ENCODE assay signal across 9 cellular contexts in the genomic region with DNA sequence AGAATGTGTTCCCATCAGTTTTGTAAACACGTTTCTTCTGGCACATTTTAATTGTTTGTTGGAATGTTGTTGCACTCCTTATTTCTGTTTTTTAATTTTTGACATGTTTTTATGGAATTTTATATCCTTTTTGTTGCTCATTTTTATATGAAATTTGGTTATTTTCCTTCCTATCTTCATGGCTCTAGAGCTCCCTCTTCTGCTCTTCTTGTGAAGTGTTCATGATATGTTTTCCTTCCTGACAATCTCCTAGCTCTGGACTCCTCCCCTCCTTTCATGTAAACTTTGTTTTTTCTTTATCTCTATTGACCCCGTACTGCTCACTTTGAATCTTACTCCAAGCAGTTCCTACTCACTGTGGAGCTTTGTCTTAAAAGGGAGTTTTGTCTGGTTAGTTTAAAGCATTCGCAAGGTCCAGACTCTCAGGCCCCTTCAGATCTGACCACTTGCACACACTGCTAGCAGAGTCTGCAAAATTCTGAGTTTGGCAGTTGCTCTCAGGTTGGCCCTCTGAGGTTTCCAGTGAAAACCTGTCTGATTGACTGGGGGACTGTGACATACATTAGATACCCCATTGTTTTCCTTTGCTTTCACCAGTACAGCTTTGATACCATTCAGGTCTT.
A peak's percentile ranks its signal among the peaks of the same experiment; 100 is the strongest.
DNase-seq lines count a peak whose midpoint lies in the region; ATAC-seq lines count a peak whose summit lies in the region.
"Had no signal": no experiment of that assay in that cellular context is flagged by ENCODE, and none has a peak within 500 bp of the region (broad histone marks: within the 10 kb centered on the region; RNA-seq: fewer than 3 reads in every experiment).

No MANE protein-coding gene starts in this region.

- no peaks in the 10 kb centered on the region for H3K9me3 ChIP-seq in SK-N-MC (ENCODE audit: low read depth, low read length)
- H3K9me3 ChIP-seq in CD4-positive, alpha-beta memory T cell (ENCODE audit: control insufficient read depth in 1 of 2, low read length in 2 of 2) = no peaks in the 10 kb centered on the region
- H3K9me3 ChIP-seq: SJSA1 had no signal

- POLR2A ChIA-PET in CD4-positive, alpha-beta memory T cell (lab: Charles Lee; ENCODE audit: partially characterized antibody) = no interaction called here

- ATAC-seq in HG02973 (IDR thresholded peaks at IDR 0.05; ENCODE audit: unreplicated experiment) = peak; percentile 61

- no peaks in the 10 kb centered on the region for H3K27me3 ChIP-seq in CD4-positive, alpha-beta memory T cell (ENCODE audit: insufficient read depth, low read length)

- H3K4me1 ChIP-seq in CD4-positive, alpha-beta memory T cell (ENCODE audit: insufficient read depth, low read length) = no peaks in the 10 kb centered on the region
- H3K4me1 ChIP-seq: SJSA1 had no signal

- H3K36me3 ChIP-seq in SK-N-MC (ENCODE audit: insufficient read depth, low read length) = no peaks in the 10 kb centered on the region
- no peaks in the 10 kb centered on the region for H3K36me3 ChIP-seq in CD4-positive, alpha-beta memory T cell (ENCODE audit: insufficient read depth, low read length)
- H3K36me3 ChIP-seq: SJSA1 had no signal

- peaks cover 0 to 1% (median 0%) of the 10 kb centered on the region in 4 donors for H3K4me1 Mint-ChIP-seq in CD4-positive, alpha-beta memory T cell

- intact Hi-C loops in CD4-positive, alpha-beta memory T cell (cut with micrococcal nuclease) = no loop called here

- CTCF ChIA-PET in CD4-positive, alpha-beta memory T cell (lab: Charles Lee; ENCODE audit: partially characterized antibody) = interaction anchor here (1.0 to 1.1 kb wide), 2 partner anchors 9 to 29 kb away, joined by 3 read pairs; no protein-coding TSS in a partner anchor

- peaks cover 0 to 2% (median 0%) of the 10 kb centered on the region in 8 donors for H3K9me3 Mint-ChIP-seq in CD4-positive, alpha-beta memory T cell

- H3K36me3 Mint-ChIP-seq in CD4-positive, alpha-beta memory T cell = no peaks in the 10 kb centered on the region

- no peak overlapping the region for H3K4me3 ChIP-seq in SK-N-MC
- H3K4me3 ChIP-seq in CD4-positive, alpha-beta memory T cell (ENCODE audit: low read length in 2 of 2) = no peak overlapping the region
- H3K4me3 ChIP-seq: SJSA1 had no signal

- peaks cover 5% of the 10 kb centered on the region in 2 donors for H3K27me3 Mint-ChIP-seq in CD4-positive, alpha-beta memory T cell

- no peak overlapping the region for H3K9ac ChIP-seq in SK-N-MC (ENCODE audit: insufficient read length)

- H3K27ac Mint-ChIP-seq in CD4-positive, alpha-beta memory T cell = no peak overlapping the region

- no peak overlapping the region for H3K4me3 Mint-ChIP-seq in CD4-positive, alpha-beta memory T cell

- peak overlapping the region; percentile 57; the same call in 1 of the 2 replicates for H3K27ac ChIP-seq in SK-N-MC
- H3K27ac ChIP-seq in CD4-positive, alpha-beta memory T cell (ENCODE audit: low read depth, low read length) = no peak overlapping the region
- H3K27ac ChIP-seq: SJSA1 had no signal

- peak; percentile 58 for DNase-seq in ELR (ENCODE audit: low read depth)
- DNase-seq in SK-N-MC (ENCODE audit: low read depth, low spot score) = peak; percentile 60
- DNase-seq in iPS-NIHi11 (ENCODE audit: low spot score) = peak; percentile 50
- DNase-seq in CD4-positive, alpha-beta memory T cell = no peak
- no peak for DNase-seq in anterior cingulate cortex (lab: John Stamatoyannopoulos, UW)
- DNase-seq in stimulated activated naive CD4-positive, alpha-beta T cell treated with Interleukin-2 at 50 U/mL for 16 hours (lab: John Stamatoyannopoulos, UW) = no peak
- no peak for DNase-seq in NCI-H187 (lab: John Stamatoyannopoulos, UW)

Comparison
In these comparisons a context has a peak if more than half of its experiments do, and no peak if none do; other contexts are left out.
1. DNase-seq: peak in ELR (single experiment), SK-N-MC (single experiment) and iPS-NIHi11 (single experiment); none in CD4-positive, alpha-beta memory T cell (0 of 5), anterior cingulate cortex (0 of 58), stimulated activated naive CD4-positive, alpha-beta T cell treated with Interleukin-2 at 50 U/mL for 16 hours (single experiment) and NCI-H187 (0 of 2).